Comparison of ENCODE assay signal across 8 cellular contexts in genomic region chr12:120903818-120904773, GRCh38. TPM values are rescaled to one million over a fixed set of nuclear protein-coding genes. Genes with fewer than 3 reads are reported as not detected.
DNase-seq lines count a peak whose midpoint lies in the region; ATAC-seq and TF ChIP-seq lines count a peak whose summit lies in the region.

Gene SPPL3 (minus strand): TSS chr12:120904358. CDS start chr12:120903867, 491 bp downstream.

- H3K27me3 Mint-ChIP-seq in activated CD4-positive, alpha-beta T cell treated with anti-CD3 and anti-CD28 coated beads, Interleukin-2, amount 10 ng/mL, durations not matched to agents 7 days and 5 days = no peaks in the 10 kb centered on the region

- H3K36me3 Mint-ChIP-seq in activated CD4-positive, alpha-beta T cell treated with anti-CD3 and anti-CD28 coated beads, Interleukin-2, amount 10 ng/mL, durations not matched to agents 7 days and 5 days (ENCODE audit: low read depth) = peaks cover 15% of the 10 kb centered on the region

- H3K9me3 Mint-ChIP-seq in activated CD4-positive, alpha-beta T cell treated with anti-CD3 and anti-CD28 coated beads, Interleukin-2, amount 10 ng/mL, durations not matched to agents 7 days and 5 days = no peaks in the 10 kb centered on the region

- H3K27ac Mint-ChIP-seq in activated CD4-positive, alpha-beta T cell treated with anti-CD3 and anti-CD28 coated beads, Interleukin-2, amount 10 ng/mL, durations not matched to agents 7 days and 5 days = peak within 1 kb of the TSS; percentile 94

- no peaks in the 10 kb centered on the region for H3K27me3 ChIP-seq in BJ (ENCODE audit: control insufficient read depth, insufficient read depth, low read length)

- CTCF ChIA-PET in BJ (lab: Yijun Ruan, JAX) = interaction anchor here (0.8 kb wide), 1 partner anchor 56 kb away, joined by 3 read pairs; no protein-coding TSS in a partner anchor
- CTCF ChIA-PET in activated CD4-positive, alpha-beta T cell treated with anti-CD3 and anti-CD28 coated beads, Interleukin-2, amount 10 ng/mL, durations not matched to agents 7 days and 5 days (lab: Charles Lee) = interaction anchor here (1.0 to 1.7 kb wide), 3 partner anchors 11 to 41 kb away, joined by 3 to 6 read pairs (median 4); no protein-coding TSS in a partner anchor

- DNase-seq in BJ (ENCODE audit: low read depth) (peak; percentile 11), NCI-H524 treated with DMSO at 0.1 percent for 48 hours (lab: John Stamatoyannopoulos, UW) (peak; percentile 33), coronary artery (ENCODE audit: low spot score) (peak; percentile 89), left kidney (ENCODE audit: low read depth, low spot score) (peak; percentile 98)
- peak; percentile 91 for DNase-seq in activated CD4-positive, alpha-beta T cell treated with anti-CD3 and anti-CD28 coated beads, Interleukin-2, amount 10 ng/mL, durations not matched to agents 7 days and 5 days
- peak; percentile 88 to 96 for DNase-seq in stimulated activated CD4-positive, alpha-beta T cell treated with anti-CD3 and anti-CD28 coated beads, Interleukin-1b, Interleukin-23, amount 100 ng/mL, for 4 hours (ENCODE audit: low read depth in 2 of 2)

- H3K27ac ChIP-seq in coronary artery = peak within 1 kb of the TSS; percentile 89 to 96

- H3K4me3 ChIP-seq in BJ (ENCODE audit: low read depth, low read length) = peak within 1 kb of the TSS; percentile 87
- H3K4me3 ChIP-seq in coronary artery = peak within 1 kb of the TSS; percentile 100

- H3K36me3 ChIP-seq in BJ (ENCODE audit: control insufficient read depth, insufficient read depth, low read length) = no peaks in the 10 kb centered on the region

- TF ChIP-seq CTCF in BJ (IDR thresholded peaks at IDR 0.05; ENCODE audit: insufficient read depth, low read depth, low read length) (no peak), coronary artery (IDR thresholded peaks at IDR 0.05) (no peak)

- H3K4me1 Mint-ChIP-seq in activated CD4-positive, alpha-beta T cell treated with anti-CD3 and anti-CD28 coated beads, Interleukin-2, amount 10 ng/mL, durations not matched to agents 7 days and 5 days = peaks cover 36% of the 10 kb centered on the region

- POLR2A ChIA-PET in BJ (lab: Charles Lee) = no interaction called here
- POLR2A ChIA-PET in activated CD4-positive, alpha-beta T cell treated with anti-CD3 and anti-CD28 coated beads, Interleukin-2, amount 10 ng/mL, durations not matched to agents 7 days and 5 days (lab: Charles Lee) = interaction anchor here (0.6 kb wide), 1 partner anchor 17 kb away, joined by 3 read pairs; no protein-coding TSS in a partner anchor

- peak within 1 kb of the TSS; percentile 99 for H3K4me3 Mint-ChIP-seq in activated CD4-positive, alpha-beta T cell treated with anti-CD3 and anti-CD28 coated beads, Interleukin-2, amount 10 ng/mL, durations not matched to agents 7 days and 5 days

- ATAC-seq in GM19324 (IDR thresholded peaks at IDR 0.05; ENCODE audit: low FRiP score, unreplicated experiment) (peak; percentile 80), HG03460 (IDR thresholded peaks at IDR 0.05; ENCODE audit: unreplicated experiment) (peak; percentile 67)

RNA-seq across cellular contexts. Expression of gene SPPL3, which starts in this region (rescaled TPM):
- 13.2 and 17.5 TPM in 2 replicates for polyA plus RNA-seq in BJ (2011; rRNA removed)
- 36.6 and 48.6 TPM in 2 replicates for polyA minus RNA-seq in BJ (2011; rRNA and poly(A)+ RNA removed)
- 10 to 100 TPM; 31.9 to 43.0 TPM for total RNA-seq in activated CD4-positive, alpha-beta T cell treated with anti-CD3 and anti-CD28 coated beads, Interleukin-2, amount 10 ng/mL, durations not matched to agents 7 days and 5 days

Comparison
In these comparisons a context has a peak if more than half of its experiments do, and no peak if none do; other contexts are left out.
1. Peak in every context shown above with its lines: DNase-seq, ATAC-seq, H3K4me3 ChIP-seq and H3K27ac ChIP-seq.
2. DNase-seq: peak in every context shown above with its lines; median percentile 98 in left kidney; 92 in stimulated activated CD4-positive, alpha-beta T cell treated with anti-CD3 and anti-CD28 coated beads, Interleukin-1b, Interleukin-23, amount 100 ng/mL, for 4 hours; 91 in activated CD4-positive, alpha-beta T cell treated with anti-CD3 and anti-CD28 coated beads, Interleukin-2, amount 10 ng/mL, durations not matched to agents 7 days and 5 days; 89 in coronary artery; 33 in NCI-H524 treated with DMSO at 0.1 percent for 48 hours; 11 in BJ.